Comparison of ENCODE assay signal across 2 cellular contexts in genomic region chr2:61640406-61640805, GRCh38.
TF ChIP-seq lines count a peak whose summit lies in the region.

No MANE protein-coding gene starts in this region.

TF ChIP-seq in GM23338, 12 proteins besides CTCF, POLR2A, EP300 and RAD21:
- no peak for TF ChIP-seq ZNF114 (CRISPR knock-in tag; IDR thresholded peaks at IDR 0.05)
- TF ChIP-seq ZNF331 (CRISPR knock-in tag; IDR thresholded peaks at IDR 0.05; ENCODE audit: low read depth), result no peak
- no peak for TF ChIP-seq ETS1 (IDR thresholded peaks at IDR 0.05)
- no peak for TF ChIP-seq NANOG (IDR thresholded peaks at IDR 0.05; ENCODE audit: borderline replicate concordance)
- no peak for TF ChIP-seq EZH2 (IDR thresholded peaks at IDR 0.05; ENCODE audit: low read depth, unreplicated experiment)
- TF ChIP-seq EZH2phosphoT487 (IDR thresholded peaks at IDR 0.05; ENCODE audit: unreplicated experiment), result no peak
- no peak for TF ChIP-seq JUNB (IDR thresholded peaks at IDR 0.05; ENCODE audit: unreplicated experiment)

TF ChIP-seq in H1, 55 proteins besides CTCF, POLR2A, EP300 and RAD21:
- peak; percentile 88 for TF ChIP-seq YY1 (IDR thresholded peaks at IDR 0.05; ENCODE audit: low read depth, low read length)
- peak; percentile 91 for TF ChIP-seq TEAD4 (IDR thresholded peaks at IDR 0.05; ENCODE audit: low read depth, low read length)
- TF ChIP-seq KDM5A (IDR thresholded peaks at IDR 0.05; ENCODE audit: low read length), result no peak
